ENCODE assay signal across 1 cellular context in genomic region chr11:693415-693831, GRCh38.
TF ChIP-seq lines count a peak whose summit lies in the region.

No MANE protein-coding gene starts in this region.

TF ChIP-seq in H1, 55 proteins besides CTCF, POLR2A, EP300 and RAD21:
- TF ChIP-seq RNF2 (IDR thresholded peaks at IDR 0.05; ENCODE audit: borderline replicate concordance, low read depth, low read length, missing control alignments, poor library complexity, severe bottlenecking) (no peak), SIRT6 (IDR thresholded peaks at IDR 0.05; ENCODE audit: low read length) (no peak), MAFK (IDR thresholded peaks at IDR 0.05; ENCODE audit: low read depth, low read length) (no peak), MAX (IDR thresholded peaks at IDR 0.05) (no peak), ATF2 (IDR thresholded peaks at IDR 0.05; ENCODE audit: low read length) (no peak)
